In the genomic region with DNA sequence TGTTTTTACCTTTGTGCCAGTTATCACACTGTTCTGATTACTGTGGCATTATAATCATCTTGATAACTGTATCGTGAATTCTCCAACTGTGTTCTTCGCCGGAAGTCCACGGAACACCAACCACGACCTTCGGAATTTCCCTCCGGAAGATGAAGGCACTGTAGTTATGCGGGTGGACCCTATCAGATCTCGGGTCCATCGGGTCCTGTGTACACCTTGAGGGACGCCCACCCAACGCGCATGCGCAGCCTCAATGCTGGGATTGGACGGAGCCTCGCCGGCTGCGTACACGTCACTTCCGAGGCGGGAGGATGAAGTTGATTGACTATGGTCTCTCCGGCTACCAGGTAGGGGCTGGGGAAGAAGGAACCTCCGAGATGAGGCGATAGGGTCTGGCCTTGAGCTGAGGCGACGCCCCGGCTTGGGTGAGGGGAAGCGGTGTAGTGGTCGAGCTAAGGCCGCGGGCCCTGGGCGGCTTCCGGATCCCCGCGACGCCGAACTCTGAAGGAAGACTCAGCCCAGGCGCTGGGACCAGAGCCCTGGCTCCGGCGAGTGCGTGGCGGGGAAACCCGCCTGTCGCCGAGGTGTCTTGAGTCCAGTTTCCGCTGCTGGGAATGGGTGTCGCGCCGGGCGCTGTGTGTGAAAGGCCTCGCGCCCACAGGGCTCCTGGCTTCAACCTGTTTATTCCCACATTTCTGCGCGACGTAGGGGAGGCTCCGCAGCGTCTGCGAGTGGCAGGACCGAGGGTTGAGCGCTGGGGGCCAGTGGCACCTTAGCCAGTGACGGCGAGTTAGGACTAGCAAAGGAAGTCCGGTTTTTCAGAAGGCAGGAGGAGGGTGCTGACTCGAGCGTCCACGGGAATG, we compare ENCODE assay signal across 1 cellular context.
TF ChIP-seq lines count a peak whose summit lies in the region.

A gene with protein sequence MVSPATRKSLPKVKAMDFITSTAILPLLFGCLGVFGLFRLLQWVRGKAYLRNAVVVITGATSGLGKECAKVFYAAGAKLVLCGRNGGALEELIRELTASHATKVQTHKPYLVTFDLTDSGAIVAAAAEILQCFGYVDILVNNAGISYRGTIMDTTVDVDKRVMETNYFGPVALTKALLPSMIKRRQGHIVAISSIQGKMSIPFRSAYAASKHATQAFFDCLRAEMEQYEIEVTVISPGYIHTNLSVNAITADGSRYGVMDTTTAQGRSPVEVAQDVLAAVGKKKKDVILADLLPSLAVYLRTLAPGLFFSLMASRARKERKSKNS (plus strand): TSS at position 320 of the 863 bp plus-strand sequence. CDS start 8 bp downstream, at position 328.

TF ChIP-seq in HepG2, 621 proteins besides CTCF, POLR2A, EP300 and RAD21 (continued from another document and continues in another):
- TF ChIP-seq REXO4 (CRISPR knock-in tag; IDR thresholded peaks at IDR 0.05; ENCODE audit: borderline replicate concordance) = no peak
- TF ChIP-seq KLF16 (CRISPR knock-in tag; IDR thresholded peaks at IDR 0.05) = peak in 1 of 2 experiments; percentile 26; a peak in 1 of 4 replicates
- TF ChIP-seq, protein P1, sequence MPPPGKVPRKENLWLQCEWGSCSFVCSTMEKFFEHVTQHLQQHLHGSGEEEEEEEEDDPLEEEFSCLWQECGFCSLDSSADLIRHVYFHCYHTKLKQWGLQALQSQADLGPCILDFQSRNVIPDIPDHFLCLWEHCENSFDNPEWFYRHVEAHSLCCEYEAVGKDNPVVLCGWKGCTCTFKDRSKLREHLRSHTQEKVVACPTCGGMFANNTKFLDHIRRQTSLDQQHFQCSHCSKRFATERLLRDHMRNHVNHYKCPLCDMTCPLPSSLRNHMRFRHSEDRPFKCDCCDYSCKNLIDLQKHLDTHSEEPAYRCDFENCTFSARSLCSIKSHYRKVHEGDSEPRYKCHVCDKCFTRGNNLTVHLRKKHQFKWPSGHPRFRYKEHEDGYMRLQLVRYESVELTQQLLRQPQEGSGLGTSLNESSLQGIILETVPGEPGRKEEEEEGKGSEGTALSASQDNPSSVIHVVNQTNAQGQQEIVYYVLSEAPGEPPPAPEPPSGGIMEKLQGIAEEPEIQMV (CRISPR knock-in tag; IDR thresholded peaks at IDR 0.05; ENCODE audit: low read depth) = no peak
- TF ChIP-seq ZNF749 (CRISPR knock-in tag; IDR thresholded peaks at IDR 0.05; ENCODE audit: borderline replicate concordance) = no peak
- no peak for TF ChIP-seq FLYWCH1 (CRISPR knock-in tag; IDR thresholded peaks at IDR 0.05)
- TF ChIP-seq ZNF205 (CRISPR knock-in tag; IDR thresholded peaks at IDR 0.05) = no peak
- no peak for TF ChIP-seq TCF12 (IDR thresholded peaks at IDR 0.05)
- no peak for TF ChIP-seq TCF12 (CRISPR knock-in tag; IDR thresholded peaks at IDR 0.05)
- no peak for TF ChIP-seq NPAS2 (CRISPR knock-in tag; IDR thresholded peaks at IDR 0.05; ENCODE audit: borderline replicate concordance)
- TF ChIP-seq ZNF816 (CRISPR knock-in tag; IDR thresholded peaks at IDR 0.05; ENCODE audit: borderline replicate concordance) = no peak
- TF ChIP-seq ELF4 (CRISPR knock-in tag; IDR thresholded peaks at IDR 0.05; ENCODE audit: borderline replicate concordance) = no peak
- TF ChIP-seq ZNF614 (CRISPR knock-in tag; IDR thresholded peaks at IDR 0.05; ENCODE audit: borderline replicate concordance) = peak; percentile 63; the same call in 1 of the 2 replicates
- peak; percentile 58; the same call in 1 of the 2 replicates for TF ChIP-seq ZNF510 (CRISPR knock-in tag; IDR thresholded peaks at IDR 0.05; ENCODE audit: low read depth)
- no peak for TF ChIP-seq ZFP90 (CRISPR knock-in tag; IDR thresholded peaks at IDR 0.05; ENCODE audit: borderline replicate concordance)
- TF ChIP-seq, protein P2, sequence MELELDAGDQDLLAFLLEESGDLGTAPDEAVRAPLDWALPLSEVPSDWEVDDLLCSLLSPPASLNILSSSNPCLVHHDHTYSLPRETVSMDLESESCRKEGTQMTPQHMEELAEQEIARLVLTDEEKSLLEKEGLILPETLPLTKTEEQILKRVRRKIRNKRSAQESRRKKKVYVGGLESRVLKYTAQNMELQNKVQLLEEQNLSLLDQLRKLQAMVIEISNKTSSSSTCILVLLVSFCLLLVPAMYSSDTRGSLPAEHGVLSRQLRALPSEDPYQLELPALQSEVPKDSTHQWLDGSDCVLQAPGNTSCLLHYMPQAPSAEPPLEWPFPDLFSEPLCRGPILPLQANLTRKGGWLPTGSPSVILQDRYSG (CRISPR knock-in tag; IDR thresholded peaks at IDR 0.05) = no peak
- TF ChIP-seq CHCHD3 (CRISPR knock-in tag; IDR thresholded peaks at IDR 0.05) = no peak
- TF ChIP-seq, protein P3, sequence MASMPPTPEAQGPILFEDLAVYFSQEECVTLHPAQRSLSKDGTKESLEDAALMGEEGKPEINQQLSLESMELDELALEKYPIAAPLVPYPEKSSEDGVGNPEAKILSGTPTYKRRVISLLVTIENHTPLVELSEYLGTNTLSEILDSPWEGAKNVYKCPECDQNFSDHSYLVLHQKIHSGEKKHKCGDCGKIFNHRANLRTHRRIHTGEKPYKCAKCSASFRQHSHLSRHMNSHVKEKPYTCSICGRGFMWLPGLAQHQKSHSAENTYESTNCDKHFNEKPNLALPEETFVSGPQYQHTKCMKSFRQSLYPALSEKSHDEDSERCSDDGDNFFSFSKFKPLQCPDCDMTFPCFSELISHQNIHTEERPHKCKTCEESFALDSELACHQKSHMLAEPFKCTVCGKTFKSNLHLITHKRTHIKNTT (CRISPR knock-in tag; IDR thresholded peaks at IDR 0.05) = no peak
- TF ChIP-seq, protein P4, sequence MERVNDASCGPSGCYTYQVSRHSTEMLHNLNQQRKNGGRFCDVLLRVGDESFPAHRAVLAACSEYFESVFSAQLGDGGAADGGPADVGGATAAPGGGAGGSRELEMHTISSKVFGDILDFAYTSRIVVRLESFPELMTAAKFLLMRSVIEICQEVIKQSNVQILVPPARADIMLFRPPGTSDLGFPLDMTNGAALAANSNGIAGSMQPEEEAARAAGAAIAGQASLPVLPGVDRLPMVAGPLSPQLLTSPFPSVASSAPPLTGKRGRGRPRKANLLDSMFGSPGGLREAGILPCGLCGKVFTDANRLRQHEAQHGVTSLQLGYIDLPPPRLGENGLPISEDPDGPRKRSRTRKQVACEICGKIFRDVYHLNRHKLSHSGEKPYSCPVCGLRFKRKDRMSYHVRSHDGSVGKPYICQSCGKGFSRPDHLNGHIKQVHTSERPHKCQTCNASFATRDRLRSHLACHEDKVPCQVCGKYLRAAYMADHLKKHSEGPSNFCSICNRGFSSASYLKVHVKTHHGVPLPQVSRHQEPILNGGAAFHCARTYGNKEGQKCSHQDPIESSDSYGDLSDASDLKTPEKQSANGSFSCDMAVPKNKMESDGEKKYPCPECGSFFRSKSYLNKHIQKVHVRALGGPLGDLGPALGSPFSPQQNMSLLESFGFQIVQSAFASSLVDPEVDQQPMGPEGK (CRISPR knock-in tag; IDR thresholded peaks at IDR 0.05) = peak; percentile 21; the same call in 1 of the 2 replicates
- TF ChIP-seq ZNF33B (CRISPR knock-in tag; IDR thresholded peaks at IDR 0.05) = no peak
- TF ChIP-seq SMAD1 (CRISPR knock-in tag; IDR thresholded peaks at IDR 0.05; ENCODE audit: borderline replicate concordance, low read depth) = no peak; the same call in 1 of the 2 replicates
- TF ChIP-seq ZNF605 (CRISPR knock-in tag; IDR thresholded peaks at IDR 0.05) = peak; percentile 89
- TF ChIP-seq STAT5B (CRISPR knock-in tag; IDR thresholded peaks at IDR 0.05) = no peak
- peak; percentile 90 for TF ChIP-seq ZNF501 (CRISPR knock-in tag; IDR thresholded peaks at IDR 0.05)
- TF ChIP-seq RXRA (CRISPR knock-in tag; IDR thresholded peaks at IDR 0.05) = no peak; the same call in 1 of the 2 replicates
- TF ChIP-seq SIX1 (CRISPR knock-in tag; IDR thresholded peaks at IDR 0.05; ENCODE audit: borderline replicate concordance) = no peak
- TF ChIP-seq AGO2 (optimal IDR thresholded peaks at IDR 0.05; ENCODE audit: low read depth, low read length) = peak; percentile 72
- TF ChIP-seq NFE2 (CRISPR knock-in tag; IDR thresholded peaks at IDR 0.05) = no peak
- TF ChIP-seq FOXK1 (CRISPR knock-in tag; IDR thresholded peaks at IDR 0.05; ENCODE audit: borderline replicate concordance, low read depth) = peak; percentile 91; the same call in 1 of the 2 replicates
- no peak for TF ChIP-seq ZNF224 (CRISPR knock-in tag; IDR thresholded peaks at IDR 0.05)
- peak; percentile 80 for TF ChIP-seq TEAD3 (CRISPR knock-in tag; optimal IDR thresholded peaks at IDR 0.05; ENCODE audit: borderline replicate concordance)
- TF ChIP-seq, protein P5, sequence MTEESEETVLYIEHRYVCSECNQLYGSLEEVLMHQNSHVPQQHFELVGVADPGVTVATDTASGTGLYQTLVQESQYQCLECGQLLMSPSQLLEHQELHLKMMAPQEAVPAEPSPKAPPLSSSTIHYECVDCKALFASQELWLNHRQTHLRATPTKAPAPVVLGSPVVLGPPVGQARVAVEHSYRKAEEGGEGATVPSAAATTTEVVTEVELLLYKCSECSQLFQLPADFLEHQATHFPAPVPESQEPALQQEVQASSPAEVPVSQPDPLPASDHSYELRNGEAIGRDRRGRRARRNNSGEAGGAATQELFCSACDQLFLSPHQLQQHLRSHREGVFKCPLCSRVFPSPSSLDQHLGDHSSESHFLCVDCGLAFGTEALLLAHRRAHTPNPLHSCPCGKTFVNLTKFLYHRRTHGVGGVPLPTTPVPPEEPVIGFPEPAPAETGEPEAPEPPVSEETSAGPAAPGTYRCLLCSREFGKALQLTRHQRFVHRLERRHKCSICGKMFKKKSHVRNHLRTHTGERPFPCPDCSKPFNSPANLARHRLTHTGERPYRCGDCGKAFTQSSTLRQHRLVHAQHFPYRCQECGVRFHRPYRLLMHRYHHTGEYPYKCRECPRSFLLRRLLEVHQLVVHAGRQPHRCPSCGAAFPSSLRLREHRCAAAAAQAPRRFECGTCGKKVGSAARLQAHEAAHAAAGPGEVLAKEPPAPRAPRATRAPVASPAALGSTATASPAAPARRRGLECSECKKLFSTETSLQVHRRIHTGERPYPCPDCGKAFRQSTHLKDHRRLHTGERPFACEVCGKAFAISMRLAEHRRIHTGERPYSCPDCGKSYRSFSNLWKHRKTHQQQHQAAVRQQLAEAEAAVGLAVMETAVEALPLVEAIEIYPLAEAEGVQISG (CRISPR knock-in tag; IDR thresholded peaks at IDR 0.05) = peak; percentile 80; the same call in 1 of the 2 replicates
- TF ChIP-seq, protein P6, sequence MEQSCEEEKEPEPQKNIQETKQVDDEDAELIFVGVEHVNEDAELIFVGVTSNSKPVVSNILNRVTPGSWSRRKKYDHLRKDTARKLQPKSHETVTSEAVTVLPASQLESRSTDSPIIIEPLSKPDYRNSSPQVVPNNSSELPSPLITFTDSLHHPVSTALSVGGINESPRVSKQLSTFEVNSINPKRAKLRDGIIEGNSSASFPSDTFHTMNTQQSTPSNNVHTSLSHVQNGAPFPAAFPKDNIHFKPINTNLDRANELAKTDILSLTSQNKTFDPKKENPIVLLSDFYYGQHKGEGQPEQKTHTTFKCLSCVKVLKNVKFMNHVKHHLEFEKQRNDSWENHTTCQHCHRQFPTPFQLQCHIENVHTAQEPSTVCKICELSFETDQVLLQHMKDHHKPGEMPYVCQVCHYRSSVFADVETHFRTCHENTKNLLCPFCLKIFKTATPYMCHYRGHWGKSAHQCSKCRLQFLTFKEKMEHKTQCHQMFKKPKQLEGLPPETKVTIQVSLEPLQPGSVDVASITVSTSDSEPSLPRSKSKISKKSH (CRISPR knock-in tag; IDR thresholded peaks at IDR 0.05; ENCODE audit: borderline replicate concordance) = 0 out of 2 replicates have a peak, but pooled peaks have one; percentile 24
- TF ChIP-seq ONECUT2 (CRISPR knock-in tag; IDR thresholded peaks at IDR 0.05) = no peak
- no peak for TF ChIP-seq RBM22 (optimal IDR thresholded peaks at IDR 0.05; ENCODE audit: low read length)
- no peak for TF ChIP-seq NFE2L1 (CRISPR knock-in tag; IDR thresholded peaks at IDR 0.05; ENCODE audit: borderline replicate concordance)
- TF ChIP-seq ZNF670 (CRISPR knock-in tag; IDR thresholded peaks at IDR 0.05; ENCODE audit: borderline replicate concordance) = peak; percentile 50; the same call in 1 of the 2 replicates
- TF ChIP-seq ZFAT (CRISPR knock-in tag; conservative IDR thresholded peaks at IDR 0.05) = no peak
- no peak for TF ChIP-seq SNAPC2 (CRISPR knock-in tag; IDR thresholded peaks at IDR 0.05)
- TF ChIP-seq, protein P7, sequence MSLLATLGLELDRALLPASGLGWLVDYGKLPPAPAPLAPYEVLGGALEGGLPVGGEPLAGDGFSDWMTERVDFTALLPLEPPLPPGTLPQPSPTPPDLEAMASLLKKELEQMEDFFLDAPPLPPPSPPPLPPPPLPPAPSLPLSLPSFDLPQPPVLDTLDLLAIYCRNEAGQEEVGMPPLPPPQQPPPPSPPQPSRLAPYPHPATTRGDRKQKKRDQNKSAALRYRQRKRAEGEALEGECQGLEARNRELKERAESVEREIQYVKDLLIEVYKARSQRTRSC (CRISPR knock-in tag; IDR thresholded peaks at IDR 0.05; ENCODE audit: low read depth) = no peak
- no peak for TF ChIP-seq MAF1 (CRISPR knock-in tag; IDR thresholded peaks at IDR 0.05; ENCODE audit: borderline replicate concordance)
- TF ChIP-seq, protein P8, sequence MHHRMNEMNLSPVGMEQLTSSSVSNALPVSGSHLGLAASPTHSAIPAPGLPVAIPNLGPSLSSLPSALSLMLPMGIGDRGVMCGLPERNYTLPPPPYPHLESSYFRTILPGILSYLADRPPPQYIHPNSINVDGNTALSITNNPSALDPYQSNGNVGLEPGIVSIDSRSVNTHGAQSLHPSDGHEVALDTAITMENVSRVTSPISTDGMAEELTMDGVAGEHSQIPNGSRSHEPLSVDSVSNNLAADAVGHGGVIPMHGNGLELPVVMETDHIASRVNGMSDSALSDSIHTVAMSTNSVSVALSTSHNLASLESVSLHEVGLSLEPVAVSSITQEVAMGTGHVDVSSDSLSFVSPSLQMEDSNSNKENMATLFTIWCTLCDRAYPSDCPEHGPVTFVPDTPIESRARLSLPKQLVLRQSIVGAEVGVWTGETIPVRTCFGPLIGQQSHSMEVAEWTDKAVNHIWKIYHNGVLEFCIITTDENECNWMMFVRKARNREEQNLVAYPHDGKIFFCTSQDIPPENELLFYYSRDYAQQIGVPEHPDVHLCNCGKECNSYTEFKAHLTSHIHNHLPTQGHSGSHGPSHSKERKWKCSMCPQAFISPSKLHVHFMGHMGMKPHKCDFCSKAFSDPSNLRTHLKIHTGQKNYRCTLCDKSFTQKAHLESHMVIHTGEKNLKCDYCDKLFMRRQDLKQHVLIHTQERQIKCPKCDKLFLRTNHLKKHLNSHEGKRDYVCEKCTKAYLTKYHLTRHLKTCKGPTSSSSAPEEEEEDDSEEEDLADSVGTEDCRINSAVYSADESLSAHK (CRISPR knock-in tag; IDR thresholded peaks at IDR 0.05; ENCODE audit: borderline replicate concordance) = no peak
- TF ChIP-seq, protein P9, sequence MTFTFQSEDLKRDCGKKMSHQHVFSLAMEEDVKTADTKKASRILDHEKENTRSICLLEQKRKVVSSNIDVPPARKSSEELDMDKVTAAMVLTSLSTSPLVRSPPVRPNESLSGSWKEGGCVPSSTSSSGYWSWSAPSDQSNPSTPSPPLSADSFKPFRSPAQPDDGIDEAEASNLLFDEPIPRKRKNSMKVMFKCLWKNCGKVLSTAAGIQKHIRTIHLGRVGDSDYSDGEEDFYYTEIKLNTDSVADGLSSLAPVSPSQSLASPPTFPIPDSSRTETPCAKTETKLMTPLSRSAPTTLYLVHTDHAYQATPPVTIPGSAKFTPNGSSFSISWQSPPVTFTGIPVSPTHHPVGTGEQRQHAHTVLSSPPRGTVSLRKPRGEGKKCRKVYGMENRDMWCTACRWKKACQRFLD (CRISPR knock-in tag; IDR thresholded peaks at IDR 0.05; ENCODE audit: borderline replicate concordance) = no peak
- TF ChIP-seq PRMT3 (CRISPR knock-in tag; IDR thresholded peaks at IDR 0.05; ENCODE audit: borderline replicate concordance, low read depth) = no peak
